ENCODE assay signal across 7 cellular contexts in genomic region chr1:185155600-185156320, GRCh38. TPM values are rescaled to one million over a fixed set of nuclear protein-coding genes. Genes with fewer than 3 reads are reported as not detected.
DNase-seq lines count a peak whose midpoint lies in the region; ATAC-seq, FAIRE-seq and TF ChIP-seq lines count a peak whose summit lies in the region.

No MANE protein-coding gene starts in this region.

- TF ChIP-seq CTCF in GM12864 (IDR thresholded peaks at IDR 0.05; ENCODE audit: low read depth, low read length, missing control alignments) (no peak), NB4 (IDR thresholded peaks at IDR 0.05; ENCODE audit: low read depth, low read length) (no peak), astrocyte (IDR thresholded peaks at IDR 0.05; ENCODE audit: insufficient read depth, low read depth, low read length) (no peak)

- no peaks in the 10 kb centered on the region for H3K36me3 ChIP-seq in astrocyte (ENCODE audit: insufficient read depth, low read length)

- no peaks in the 10 kb centered on the region for H3K27me3 ChIP-seq in astrocyte (ENCODE audit: insufficient read depth, low read length)

- H3K9ac ChIP-seq in astrocyte (ENCODE audit: low read length), result peak overlapping the region; percentile 97

- peak overlapping the region; percentile 76 for H3K27ac Mint-ChIP-seq in astrocyte (ENCODE audit: unreplicated experiment)

- peak overlapping the region; percentile 73 for H3K4me3 ChIP-seq in GM12864 (ENCODE audit: low read depth, low read length)
- H3K4me3 ChIP-seq in NB4 (ENCODE audit: low read depth, low read length), result peak overlapping the region; percentile 82
- peak overlapping the region; percentile 99 for H3K4me3 ChIP-seq in astrocyte (ENCODE audit: insufficient read depth, low read depth, low read length)

- TF ChIP-seq POLR2A in NB4 (IDR thresholded peaks at IDR 0.05; ENCODE audit: extremely low read depth, insufficient read length), result no peak

- H4K20me1 ChIP-seq in astrocyte (ENCODE audit: insufficient read depth, low read length), result no peaks in the 10 kb centered on the region

- peaks cover 8% of the 10 kb centered on the region for H3K4me1 ChIP-seq in astrocyte (ENCODE audit: insufficient read depth, low read length)

- peaks cover 26% of the 10 kb centered on the region for H3K79me2 ChIP-seq in astrocyte (ENCODE audit: insufficient read depth, low read length)

- H2AFZ ChIP-seq in astrocyte (ENCODE audit: low read depth, low read length), result peak overlapping the region; percentile 62

- peak overlapping the region; percentile 96 for H3K4me3 Mint-ChIP-seq in astrocyte (ENCODE audit: unreplicated experiment)

- no peak for DNase-seq in GM12864 (ENCODE audit: low read depth)
- DNase-seq in NB4 (ENCODE audit: low read depth), result peak; percentile 48
- peak; percentile 62 for DNase-seq in astrocyte (ENCODE audit: low read depth)
- DNase-seq in iris pigment epithelial cell (ENCODE audit: low read depth), result peak; percentile 71
- peak; percentile 40 for DNase-seq in stromal cell of bone marrow (ENCODE audit: low read depth)
- no peak for DNase-seq in NCI-H345 (lab: John Stamatoyannopoulos, UW)

- no peak for FAIRE-seq in astrocyte (lab: Jason Lieb, UNC)

- H3K36me3 Mint-ChIP-seq in astrocyte (ENCODE audit: low read depth, unreplicated experiment), result no peaks in the 10 kb centered on the region

- no peaks in the 10 kb centered on the region for H3K9me3 ChIP-seq in astrocyte (ENCODE audit: insufficient read depth, low read depth, low read length)

- no peak for ATAC-seq in HG03108 (IDR thresholded peaks at IDR 0.05; ENCODE audit: unreplicated experiment)

- H3K27ac ChIP-seq in astrocyte (ENCODE audit: low read depth, low read length), result peak overlapping the region; percentile 94

- no peaks in the 10 kb centered on the region for H3K27me3 Mint-ChIP-seq in astrocyte (ENCODE audit: low read depth, unreplicated experiment)

- H3K4me1 Mint-ChIP-seq in astrocyte (ENCODE audit: low read depth, unreplicated experiment), result peaks cover 17% of the 10 kb centered on the region

- H3K9me3 Mint-ChIP-seq in astrocyte (ENCODE audit: unreplicated experiment), result no peaks in the 10 kb centered on the region

- H3K4me2 ChIP-seq in astrocyte (ENCODE audit: low read length), result peak overlapping the region; percentile 98

RNA-seq across cellular contexts. Expression of gene TRMT1L, which starts 1.0 kb away (rescaled TPM):
- total RNA-seq in astrocyte, result 14.9 and 17.0 TPM in 2 replicates

RNA-seq across cellular contexts. Expression of gene SWT1, which starts 1.2 kb away (rescaled TPM):
- 4.6 and 5.4 TPM in 2 replicates for total RNA-seq in astrocyte

Comparison
In these comparisons a context has a peak if more than half of its experiments do, and no peak if none do; other contexts are left out.
1. DNase-seq: peak in NB4 (single experiment), astrocyte (single experiment), iris pigment epithelial cell (single experiment) and stromal cell of bone marrow (single experiment); none in GM12864 (single experiment) and NCI-H345 (single experiment).
2. Peak in every context shown above with its lines, with median percentiles within 50 percentile points of each other: H3K4me3 ChIP-seq.